ENCODE assay signal across 8 cellular contexts in the genomic region with DNA sequence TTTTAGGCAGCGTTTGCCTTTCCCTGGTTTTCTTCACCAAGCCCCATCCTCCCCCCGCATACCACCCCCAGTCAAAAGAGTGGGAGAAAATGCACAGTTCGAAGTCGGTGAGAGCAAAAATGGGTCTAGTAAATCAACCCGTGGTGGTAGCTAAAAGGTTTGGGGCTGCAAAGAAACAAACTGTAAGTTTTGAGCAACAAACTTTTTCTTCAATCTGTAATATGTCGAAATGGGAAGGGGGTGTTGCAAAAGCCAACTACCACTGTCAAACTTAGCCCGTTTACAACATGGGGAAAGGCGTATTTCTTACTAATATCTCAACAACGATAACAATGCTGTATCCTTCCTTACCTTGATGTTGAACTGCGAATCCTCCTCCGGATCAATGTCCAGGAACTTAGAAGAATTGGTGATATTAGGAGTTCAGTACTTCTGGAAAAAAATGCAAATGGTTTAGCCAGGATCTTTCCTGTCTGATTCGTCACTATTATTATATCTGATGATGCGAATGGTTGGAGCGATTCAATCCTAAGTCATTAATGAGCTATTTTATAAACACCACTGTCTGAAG. TPM values are rescaled to one million over a fixed set of nuclear protein-coding genes. Genes with fewer than 3 reads are reported as not detected.
DNase-seq lines count a peak whose midpoint lies in the region; ATAC-seq, FAIRE-seq and TF ChIP-seq lines count a peak whose summit lies in the region.

No MANE protein-coding gene starts in this region.

- H3K27me3 Mint-ChIP-seq in activated T-cell treated with anti-CD3 and anti-CD28 coated beads, Interleukin-2, amount 50 U/mL, for 4 hours (ENCODE audit: low read depth) = peaks cover 68% of the 10 kb centered on the region

- H3K4me1 ChIP-seq in esophagus (ENCODE audit: control insufficient read depth in 2 of 2, insufficient read depth in 2 of 2, low read length in 1 of 2) (peaks cover 21 to 26% of the 10 kb centered on the region in 2 donors), prostate gland (replicated peaks) (no peaks in the 10 kb centered on the region)

- no peak for TF ChIP-seq CTCF in prostate gland (IDR thresholded peaks at IDR 0.05)

- H3K27ac ChIP-seq in esophagus (ENCODE audit: low read depth in 2 of 2, low read length in 1 of 2) (peak overlapping the region in 1 of 2 donors; percentile 77), prostate gland (peak overlapping the region; percentile 80 to 84)

- no peak for FAIRE-seq in GM12891 (lab: Jason Lieb, UNC)

- no peak for DNase-seq in activated T-cell treated with anti-CD3 and anti-CD28 coated beads, Interleukin-2, amount 50 U/mL, for 4 hours
- no peak for DNase-seq in activated T-cell treated with anti-CD3 and anti-CD28 coated beads, Interleukin-2, amount 50 U/mL, for 1 hour
- peak; percentile 32 for DNase-seq in RPMI7951 (ENCODE audit: low read depth)
- no peak for DNase-seq in prostate gland (ENCODE audit: low spot score)
- DNase-seq in GM12891 (ENCODE audit: insufficient read length, low spot score) = no peak
- DNase-seq in mesenteric fat pad (ENCODE audit: low spot score) = no peak
- DNase-seq in nucleus accumbens (lab: John Stamatoyannopoulos, UW) = no peak

- H3K36me3 Mint-ChIP-seq in activated T-cell treated with anti-CD3 and anti-CD28 coated beads, Interleukin-2, amount 50 U/mL, for 4 hours (ENCODE audit: insufficient read depth) = no peaks in the 10 kb centered on the region

- ATAC-seq in activated T-cell treated with anti-CD3 and anti-CD28 coated beads, Interleukin-2, amount 50 U/mL, for 4 hours = no peak

- H3K4me3 ChIP-seq in esophagus (ENCODE audit: low read depth in 1 of 2, low read length in 2 of 2) (peak overlapping the region; percentile 66 to 81), prostate gland (peak overlapping the region; percentile 70 to 82)

- H3K4me3 Mint-ChIP-seq in activated T-cell treated with anti-CD3 and anti-CD28 coated beads, Interleukin-2, amount 50 U/mL, for 4 hours = peak overlapping the region; percentile 86

- intact Hi-C loops in prostate gland (cut with DNase I) = loop anchor here (10.0 kb wide), 2 partner anchors 395 to 1145 kb away; a partner anchor contains a TSS

- peaks cover 2 to 10% of the 10 kb centered on the region in 2 donors for H3K9me3 ChIP-seq in esophagus (ENCODE audit: control insufficient read depth in 2 of 2, insufficient read depth in 1 of 2, low read depth in 1 of 2, low read length in 1 of 2)
- no peaks in the 10 kb centered on the region for H3K9me3 ChIP-seq in prostate gland

- peaks cover 28% of the 10 kb centered on the region for H3K4me1 Mint-ChIP-seq in activated T-cell treated with anti-CD3 and anti-CD28 coated beads, Interleukin-2, amount 50 U/mL, for 4 hours (ENCODE audit: low read depth)

- no peaks in the 10 kb centered on the region for H3K36me3 ChIP-seq in esophagus (ENCODE audit: control insufficient read depth in 2 of 2, insufficient read depth in 2 of 2, low read length in 1 of 2)
- H3K36me3 ChIP-seq in prostate gland = no peaks in the 10 kb centered on the region

- TF ChIP-seq POLR2A in prostate gland (IDR thresholded peaks at IDR 0.05) (no peak), GM12891 (IDR thresholded peaks at IDR 0.05; ENCODE audit: low read depth, low read length) (no peak)

- H3K27me3 ChIP-seq in esophagus (ENCODE audit: control insufficient read depth in 1 of 2, insufficient read depth in 2 of 2, low read length in 2 of 2) = peaks cover 0 to 55% of the 10 kb centered on the region in 2 donors
- H3K27me3 ChIP-seq in prostate gland (replicated peaks; ENCODE audit: insufficient read depth) = no peaks in the 10 kb centered on the region

- H3K9me3 Mint-ChIP-seq in activated T-cell treated with anti-CD3 and anti-CD28 coated beads, Interleukin-2, amount 50 U/mL, for 4 hours = peaks cover 8% of the 10 kb centered on the region

- WGBS in esophagus, 2 donors = 8 to 11% methylated on average over 14 of the region's 14 CpGs
- WGBS in prostate gland = 8% methylated on average over 14 of the region's 14 CpGs

TF ChIP-seq in GM12891, 5 proteins besides CTCF, POLR2A, EP300 and RAD21:
- TF ChIP-seq POLR2AphosphoS5 (IDR thresholded peaks at IDR 0.05; ENCODE audit: low read depth, low read length) (no peak), SPI1 (IDR thresholded peaks at IDR 0.05; ENCODE audit: low read depth, low read length) (no peak), PAX5 (IDR thresholded peaks at IDR 0.05; ENCODE audit: insufficient read depth, low read length, severe bottlenecking) (no peak), TAF1 (IDR thresholded peaks at IDR 0.05; ENCODE audit: low read depth, low read length) (no peak), POU2F2 (IDR thresholded peaks at IDR 0.05; ENCODE audit: low read depth, low read length) (no peak)

RNA-seq across cellular contexts. Expression of a gene that starts 2.4 kb away (rescaled TPM):
- total RNA-seq in activated T-cell treated with anti-CD3 and anti-CD28 coated beads, Interleukin-2, amount 50 U/mL, for 4 hours = under 1 TPM; 0.14 to 0.30 (median 0.18) TPM
- 10.9 and 11.8 TPM in 2 replicates for total RNA-seq in RPMI7951 (2014; rRNA removed; shearing (Covaris generic))
- under 1 TPM; 0.33 to 0.57 TPM for polyA plus RNA-seq in esophagus
- total RNA-seq in prostate gland = 10 to 100 TPM in 1 of 2 donors, 1 to 10 TPM in 1; 5.2 to 11.8 TPM
- polyA plus RNA-seq in GM12891 (2012; ENCODE audit: low read depth, missing spikeins) = 0.01 TPM
- 8.3 TPM for total RNA-seq in mesenteric fat pad
